In genomic region chr2:217996345-217996744, GRCh38 we compare ENCODE assay signal across 11 cellular contexts. TPM values are rescaled to one million over a fixed set of nuclear protein-coding genes. Genes with fewer than 3 reads are reported as not detected.
DNase-seq lines count a peak whose midpoint lies in the region; ATAC-seq and TF ChIP-seq lines count a peak whose summit lies in the region.
"Had no signal": no experiment of that assay in that cellular context is flagged by ENCODE, and none has a peak within 500 bp of the region (broad histone marks: within the 10 kb centered on the region; RNA-seq: fewer than 3 reads in every experiment).

No MANE protein-coding gene starts in this region.

- no peaks in the 10 kb centered on the region for H3K9me3 Mint-ChIP-seq in osteocyte (ENCODE audit: unreplicated experiment)

- peak overlapping the region; percentile 50 for H3K4me3 Mint-ChIP-seq in osteocyte (ENCODE audit: unreplicated experiment)
- H3K4me3 Mint-ChIP-seq: CD4-positive, CD25-positive, alpha-beta regulatory T cell had no signal

- intact Hi-C loops in PC-3 (cut with micrococcal nuclease), result no loop called here
- intact Hi-C loops in posterior cingulate gyrus (cut with DNase I), result no loop called here

- H4K20me1 ChIP-seq in PC-3 (ENCODE audit: low read length) (no peaks in the 10 kb centered on the region), fibroblast of lung (ENCODE audit: control insufficient read depth, extremely low read depth, insufficient read depth, low read length) (peaks cover 1% of the 10 kb centered on the region)

- no peaks in the 10 kb centered on the region for H3F3A ChIP-seq in PC-3 (ENCODE audit: low read length, unreplicated experiment)

- H3K9ac ChIP-seq in PC-3 (ENCODE audit: low read length), result no peak overlapping the region
- H3K9ac ChIP-seq in fibroblast of lung (ENCODE audit: insufficient read depth, low read length), result peak overlapping the region; percentile 12

- no peaks in the 10 kb centered on the region for H3K9me2 ChIP-seq in PC-3 (replicated peaks; ENCODE audit: low read length)

- peaks cover 73% of the 10 kb centered on the region for H3K4me1 Mint-ChIP-seq in osteocyte (ENCODE audit: unreplicated experiment)
- H3K4me1 Mint-ChIP-seq: CD4-positive, CD25-positive, alpha-beta regulatory T cell had no signal

- CTCF ChIA-PET in PC-3 (lab: Charles Lee), result no interaction called here

- H3K9me3 ChIP-seq in PC-3 (ENCODE audit: low read length) (no peaks in the 10 kb centered on the region), fibroblast of lung (ENCODE audit: control insufficient read depth, insufficient read depth, low read depth, low read length) (no peaks in the 10 kb centered on the region)

- H3K27me3 ChIP-seq in PC-3 (ENCODE audit: low read length) (peaks cover 25% of the 10 kb centered on the region; the same call in 1 of the 2 replicates), fibroblast of lung (ENCODE audit: control insufficient read depth, insufficient read depth, low read length) (no peaks in the 10 kb centered on the region)

- H3K27ac Mint-ChIP-seq in osteocyte (ENCODE audit: unreplicated experiment), result peak overlapping the region; percentile 87
- H3K27ac Mint-ChIP-seq: CD4-positive, CD25-positive, alpha-beta regulatory T cell had no signal

- H3K4me2 ChIP-seq in PC-3 (ENCODE audit: low read length) (peak overlapping the region; percentile 39; the same call in 1 of the 2 replicates), fibroblast of lung (ENCODE audit: extremely low read depth, insufficient read depth, low read length) (peak overlapping the region; percentile 85)

- TF ChIP-seq CTCF in AG09309 (IDR thresholded peaks at IDR 0.05; ENCODE audit: control insufficient read depth, insufficient read depth, low read depth, low read length, missing control alignments), result no peak
- TF ChIP-seq CTCF in PC-3 (conservative IDR thresholded peaks at IDR 0.05; ENCODE audit: low read depth, low read length), result no peak
- TF ChIP-seq CTCF in fibroblast of lung (conservative IDR thresholded peaks at IDR 0.05 in 1 of 2, IDR thresholded peaks at IDR 0.05 in 1 of 2; ENCODE audit: low read depth in 1 of 2, low read length in 2 of 2), result no peak
- no peak for TF ChIP-seq CTCF in osteocyte (IDR thresholded peaks at IDR 0.05)

- no peaks in the 10 kb centered on the region for H3K36me3 ChIP-seq in PC-3 (ENCODE audit: low read depth, low read length)
- H3K36me3 ChIP-seq in fibroblast of lung (ENCODE audit: control insufficient read depth, insufficient read depth, low read length), result peaks cover 4% of the 10 kb centered on the region

- BruUV-seq in PC-3 (replicated peaks; lab: Mats Ljungman, UMichigan), result no TSS peak

- H3K79me2 ChIP-seq in PC-3 (ENCODE audit: low read length) (no peaks in the 10 kb centered on the region), fibroblast of lung (ENCODE audit: control insufficient read depth, insufficient read depth, low read length) (peaks cover 41% of the 10 kb centered on the region)

- POLR2A ChIA-PET in PC-3 (lab: Charles Lee; ENCODE audit: unreplicated experiment), result no interaction called here

- H3K36me3 Mint-ChIP-seq in osteocyte (ENCODE audit: unreplicated experiment), result peaks cover 6% of the 10 kb centered on the region
- H3K36me3 Mint-ChIP-seq: CD4-positive, CD25-positive, alpha-beta regulatory T cell had no signal

- H3K4me3 ChIP-seq in AG09309 (ENCODE audit: control insufficient read depth, low read depth, low read length) (peak overlapping the region; percentile 7; the same call in 1 of the 2 replicates), PC-3 (ENCODE audit: low read length) (no peak overlapping the region), fibroblast of lung (replicated peaks in 1 of 4; ENCODE audit: control extremely low read depth in 1 of 4, insufficient read depth in 1 of 4, low read depth in 3 of 4, low read length in 4 of 4) (peak overlapping the region in 2 of 4 experiments; percentile 19 to 38)

- H3K27me3 Mint-ChIP-seq in osteocyte (ENCODE audit: unreplicated experiment), result no peaks in the 10 kb centered on the region

- DNase-seq in AG09309 (ENCODE audit: low read depth) (no peak), PC-3 (peak; percentile 55), fibroblast of lung (ENCODE audit: low read depth in 2 of 2) (peak; percentile 80 to 95), osteocyte (ENCODE audit: extremely low spot score, unreplicated experiment) (no peak), cortex of kidney (lab: John Stamatoyannopoulos, UW) (no peak), posterior cingulate gyrus (no peak), HPDE6-E6E7 (ENCODE audit: extremely low spot score) (no peak)
- DNase-seq: activated gamma-delta T cell; CD4-positive, CD25-positive, alpha-beta regulatory T cell; NCI-H524 had no signal

- H3K27ac ChIP-seq in PC-3 (ENCODE audit: low read length) (no peak overlapping the region), fibroblast of lung (ENCODE audit: insufficient read depth, low read length) (peak overlapping the region; percentile 50)

- no peak for ATAC-seq in PC-3
- no peak for ATAC-seq in HG03520 (IDR thresholded peaks at IDR 0.05; ENCODE audit: unreplicated experiment)

- H2AFZ ChIP-seq in PC-3 (ENCODE audit: low read length) (no peak overlapping the region), fibroblast of lung (ENCODE audit: low read length) (no peak overlapping the region)

- H3K4me1 ChIP-seq in PC-3 (ENCODE audit: insufficient read depth, low read length), result peaks cover 21% of the 10 kb centered on the region
- H3K4me1 ChIP-seq in fibroblast of lung (ENCODE audit: control insufficient read depth, extremely low read depth, insufficient read depth, low read length), result peaks cover 35% of the 10 kb centered on the region

RNA-seq across cellular contexts. Expression of gene TNS1, which starts 6.5 kb away (rescaled TPM):
- total RNA-seq in PC-3 (2014; rRNA removed) (1.0 and 1.5 TPM in 2 replicates), fibroblast of lung (44.4 and 49.1 TPM in 2 replicates), osteocyte (80.8 and 82.5 TPM in 2 replicates)
- polyA plus RNA-seq in fibroblast of lung, result 13.9 and 47.1 TPM in 2 replicates
- polyA plus RNA-seq in fibroblast of lung (2012), result 24.7 and 106 TPM in 2 replicates
- 212 and 695 TPM in 2 replicates for polyA minus RNA-seq in fibroblast of lung (ENCODE audit: low replicate concordance)
- polyA plus RNA-seq: CD4-positive, CD25-positive, alpha-beta regulatory T cell had no signal

Comparison
In these comparisons a context has a peak if more than half of its experiments do, and no peak if none do; other contexts are left out.
1. DNase-seq: peak in PC-3 (single experiment) and fibroblast of lung (2 of 2); none in AG09309 (single experiment), osteocyte (single experiment), cortex of kidney (single experiment), posterior cingulate gyrus (0 of 10) and HPDE6-E6E7 (single experiment).
2. RNA of gene TNS1, which starts 6.5 kb away (total RNA-seq): 80.8 to 82.5 TPM in osteocyte and 44.4 to 49.1 TPM in fibroblast of lung; 1.0 to 1.5 TPM in PC-3; every median in the first group is over 10 times any median in the second.